Comparison of ENCODE assay signal across 12 cellular contexts in genomic region chr11:96214745-96215093, GRCh38.
DNase-seq lines count a peak whose midpoint lies in the region; ATAC-seq and TF ChIP-seq lines count a peak whose summit lies in the region.
"Had no signal": no experiment of that assay in that cellular context is flagged by ENCODE, and none has a peak within 500 bp of the region (broad histone marks: within the 10 kb centered on the region; RNA-seq: fewer than 3 reads in every experiment).

No MANE protein-coding gene starts in this region.

- H3K9me3 ChIP-seq in transverse colon (no peaks in the 10 kb centered on the region), WERI-Rb-1 (ENCODE audit: severe bottlenecking) (no peaks in the 10 kb centered on the region)
- H3K9me3 ChIP-seq: SJCRH30 had no signal

- H3K27me3 Mint-ChIP-seq in activated naive CD4-positive, alpha-beta T cell treated with anti-CD3 and anti-CD28 coated beads for 36 hours (ENCODE audit: low read depth), result no peaks in the 10 kb centered on the region
- H3K27me3 Mint-ChIP-seq in activated naive CD8-positive, alpha-beta T cell treated with anti-CD3 and anti-CD28 coated beads, Interleukin-2, amount 10 ng/mL, durations not matched to agents 7 days and 5 days, result no peaks in the 10 kb centered on the region
- H3K27me3 Mint-ChIP-seq in mesothelial cell of epicardium (ENCODE audit: low read depth), result no peaks in the 10 kb centered on the region

- no peaks in the 10 kb centered on the region for H3K9me3 Mint-ChIP-seq in activated naive CD4-positive, alpha-beta T cell treated with anti-CD3 and anti-CD28 coated beads for 36 hours
- H3K9me3 Mint-ChIP-seq in activated naive CD8-positive, alpha-beta T cell treated with anti-CD3 and anti-CD28 coated beads, Interleukin-2, amount 10 ng/mL, durations not matched to agents 7 days and 5 days, result no peaks in the 10 kb centered on the region
- no peaks in the 10 kb centered on the region for H3K9me3 Mint-ChIP-seq in mesothelial cell of epicardium
- H3K9me3 Mint-ChIP-seq: GM23338 had no signal

- TF ChIP-seq EP300 in transverse colon (IDR thresholded peaks at IDR 0.05; ENCODE audit: low read depth), result no peak

- H3K4me3 ChIP-seq in transverse colon (no peak overlapping the region), WERI-Rb-1 (ENCODE audit: low read depth, low read length) (no peak overlapping the region)
- H3K4me3 ChIP-seq: GM23338, SJCRH30 had no signal

- H3K4me1 ChIP-seq in transverse colon, result peaks cover 17 to 73% (median 34%) of the 10 kb centered on the region in 4 donors

- POLR2A ChIA-PET in activated naive CD8-positive, alpha-beta T cell treated with anti-CD3 and anti-CD28 coated beads, Interleukin-2, amount 10 ng/mL, durations not matched to agents 7 days and 5 days (lab: Charles Lee), result interaction anchor here (0.7 to 1.9 kb wide), 7 partner anchors 10 to 425 kb away, joined by 3 to 5 read pairs (median 4); partner anchors contain the start of genes CCDC82, CEP57, FAM76B and JRKL

- DNase-seq in activated naive CD4-positive, alpha-beta T cell treated with anti-CD3 and anti-CD28 coated beads for 36 hours, result no peak
- DNase-seq in activated naive CD4-positive, alpha-beta T cell treated with anti-CD3 and anti-CD28 coated beads, Interleukin-2, amount 50 U/mL, for 16 hours, result no peak
- no peak for DNase-seq in activated naive CD8-positive, alpha-beta T cell treated with anti-CD3 and anti-CD28 coated beads, Interleukin-2, amount 10 ng/mL, durations not matched to agents 7 days and 5 days
- DNase-seq in mesothelial cell of epicardium (ENCODE audit: low spot score in 2 of 2, unreplicated experiment in 2 of 2) (no peak), transverse colon (no peak), ureter (ENCODE audit: low spot score) (no peak), WERI-Rb-1 (no peak)
- DNase-seq: activated T-cell treated with anti-CD3 and anti-CD28 coated beads, Interleukin-2, amount 50 U/mL, for 4 hours; NCI-H146; SJCRH30 had no signal

- peaks cover 3% of the 10 kb centered on the region for H3K36me3 Mint-ChIP-seq in activated naive CD4-positive, alpha-beta T cell treated with anti-CD3 and anti-CD28 coated beads for 36 hours (ENCODE audit: low read depth)
- H3K36me3 Mint-ChIP-seq in activated naive CD8-positive, alpha-beta T cell treated with anti-CD3 and anti-CD28 coated beads, Interleukin-2, amount 10 ng/mL, durations not matched to agents 7 days and 5 days, result peaks cover 16% of the 10 kb centered on the region
- no peaks in the 10 kb centered on the region for H3K36me3 Mint-ChIP-seq in mesothelial cell of epicardium

- CTCF ChIA-PET in activated naive CD4-positive, alpha-beta T cell treated with anti-CD3 and anti-CD28 coated beads for 36 hours (lab: Charles Lee), result interaction anchor here (1.0 to 3.4 kb wide), 6 partner anchors 10 to 201 kb away, joined by 3 to 12 read pairs (median 4); partner anchors contain the start of gene MAML2

- H3K27ac Mint-ChIP-seq in activated naive CD4-positive, alpha-beta T cell treated with anti-CD3 and anti-CD28 coated beads for 36 hours, result peak overlapping the region; percentile 94
- peak overlapping the region; percentile 99 for H3K27ac Mint-ChIP-seq in activated naive CD8-positive, alpha-beta T cell treated with anti-CD3 and anti-CD28 coated beads, Interleukin-2, amount 10 ng/mL, durations not matched to agents 7 days and 5 days
- H3K27ac Mint-ChIP-seq in mesothelial cell of epicardium, result peak overlapping the region; percentile 92
- H3K27ac Mint-ChIP-seq: GM23338 had no signal

- H3K4me3 Mint-ChIP-seq in activated naive CD4-positive, alpha-beta T cell treated with anti-CD3 and anti-CD28 coated beads for 36 hours, result peak overlapping the region; percentile 49
- H3K4me3 Mint-ChIP-seq in activated naive CD8-positive, alpha-beta T cell treated with anti-CD3 and anti-CD28 coated beads, Interleukin-2, amount 10 ng/mL, durations not matched to agents 7 days and 5 days, result peak overlapping the region; percentile 74
- H3K4me3 Mint-ChIP-seq in mesothelial cell of epicardium, result no peak overlapping the region
- H3K4me3 Mint-ChIP-seq: GM23338 had no signal

- peaks cover 78% of the 10 kb centered on the region for H3K4me1 Mint-ChIP-seq in activated naive CD4-positive, alpha-beta T cell treated with anti-CD3 and anti-CD28 coated beads for 36 hours (ENCODE audit: low read depth)
- peaks cover 62% of the 10 kb centered on the region for H3K4me1 Mint-ChIP-seq in activated naive CD8-positive, alpha-beta T cell treated with anti-CD3 and anti-CD28 coated beads, Interleukin-2, amount 10 ng/mL, durations not matched to agents 7 days and 5 days
- H3K4me1 Mint-ChIP-seq in mesothelial cell of epicardium, result peaks cover 65% of the 10 kb centered on the region

- in situ Hi-C loops in transverse colon (cut with MboI; ENCODE audit: low pct_ligation_motif_present in 1 of 4, low pct_unique_long_range_greater_than_20kb in 1 of 4, low sequenced_read_pairs in 3 of 4), result no loop called here

- ATAC-seq in activated naive CD8-positive, alpha-beta T cell treated with anti-CD3 and anti-CD28 coated beads, Interleukin-2, amount 10 ng/mL, durations not matched to agents 7 days and 5 days (ENCODE audit: low read depth), result no peak
- ATAC-seq in esophagus mucosa, result no peak

- WGBS in transverse colon (ENCODE audit: low coverage in 1 of 2), 2 donors, result 57 to 64% methylated on average over 1 of the region's 1 CpG

- TF ChIP-seq CTCF in mesothelial cell of epicardium (IDR thresholded peaks at IDR 0.05; ENCODE audit: unreplicated experiment) (no peak), transverse colon (IDR thresholded peaks at IDR 0.05) (no peak), WERI-Rb-1 (IDR thresholded peaks at IDR 0.05; ENCODE audit: low read depth, low read length) (no peak)

- intact Hi-C loops in activated naive CD4-positive, alpha-beta T cell treated with anti-CD3 and anti-CD28 coated beads for 36 hours (cut with micrococcal nuclease), result loop anchor here (1.0 kb wide), 1 partner anchor 21 kb away; no protein-coding TSS in a partner anchor
- intact Hi-C loops in transverse colon (cut with DNase I; ENCODE audit: low total_unique reads), result no loop called here

- H3K27me3 ChIP-seq in transverse colon, result no peaks in the 10 kb centered on the region
- H3K27me3 ChIP-seq in WERI-Rb-1 (ENCODE audit: insufficient read depth, low read depth, severe bottlenecking), result no peaks in the 10 kb centered on the region
- H3K27me3 ChIP-seq: SJCRH30 had no signal

- H3K27ac ChIP-seq in transverse colon, result peak overlapping the region; percentile 79 to 86 (median 82)
- H3K27ac ChIP-seq in WERI-Rb-1, result no peak overlapping the region
- H3K27ac ChIP-seq: SJCRH30 had no signal

- no peak for TF ChIP-seq POLR2A in transverse colon (IDR thresholded peaks at IDR 0.05)

- H3K36me3 ChIP-seq in transverse colon (no peaks in the 10 kb centered on the region), WERI-Rb-1 (no peaks in the 10 kb centered on the region)
- H3K36me3 ChIP-seq: SJCRH30 had no signal
